In genomic region chr15:88546248-88547129, GRCh38 we compare ENCODE assay signal across 8 cellular contexts. TPM values are rescaled to one million over a fixed set of nuclear protein-coding genes. Genes with fewer than 3 reads are reported as not detected.
DNase-seq lines count a peak whose midpoint lies in the region; ATAC-seq, FAIRE-seq and TF ChIP-seq lines count a peak whose summit lies in the region.

Gene DET1 (minus strand): TSS chr15:88546681. CDS start chr15:88531705, 14,976 bp downstream.

- H3K36me3 ChIP-seq in endodermal cell (ENCODE audit: control insufficient read depth, insufficient read depth, low read length) (peaks cover 36% of the 10 kb centered on the region), mesodermal cell (ENCODE audit: control insufficient read depth, insufficient read depth, low read length) (peaks cover 4% of the 10 kb centered on the region)

- peaks cover 28% of the 10 kb centered on the region for H3K4me1 Mint-ChIP-seq in activated CD8-positive, alpha-beta memory T cell treated with anti-CD3 and anti-CD28 coated beads, Interleukin-2, amount 10 ng/mL, durations not matched to agents 7 days and 5 days
- peaks cover 48% of the 10 kb centered on the region for H3K4me1 Mint-ChIP-seq in endodermal cell

- peak; percentile 80 for FAIRE-seq in HTR-8/SVneo (lab: Jason Lieb, UNC)

- H3K27ac Mint-ChIP-seq in activated CD8-positive, alpha-beta memory T cell treated with anti-CD3 and anti-CD28 coated beads, Interleukin-2, amount 10 ng/mL, durations not matched to agents 7 days and 5 days, result peak within 1 kb of the TSS; percentile 91
- peak within 1 kb of the TSS; percentile 96 for H3K27ac Mint-ChIP-seq in endodermal cell

- H3K27ac ChIP-seq in endodermal cell (ENCODE audit: low read depth, low read length), result peak within 1 kb of the TSS; percentile 86
- H3K27ac ChIP-seq in mesodermal cell (ENCODE audit: low read depth, low read length, severe bottlenecking), result peak within 1 kb of the TSS; percentile 81

- no peaks in the 10 kb centered on the region for H3K27me3 Mint-ChIP-seq in activated CD8-positive, alpha-beta memory T cell treated with anti-CD3 and anti-CD28 coated beads, Interleukin-2, amount 10 ng/mL, durations not matched to agents 7 days and 5 days
- no peaks in the 10 kb centered on the region for H3K27me3 Mint-ChIP-seq in endodermal cell (ENCODE audit: insufficient read depth)

- H3K36me3 Mint-ChIP-seq in activated CD8-positive, alpha-beta memory T cell treated with anti-CD3 and anti-CD28 coated beads, Interleukin-2, amount 10 ng/mL, durations not matched to agents 7 days and 5 days, result peaks cover 5% of the 10 kb centered on the region
- peaks cover 37% of the 10 kb centered on the region for H3K36me3 Mint-ChIP-seq in endodermal cell (ENCODE audit: low read depth)

- peak within 1 kb of the TSS; percentile 87 for H3K4me3 Mint-ChIP-seq in activated CD8-positive, alpha-beta memory T cell treated with anti-CD3 and anti-CD28 coated beads, Interleukin-2, amount 10 ng/mL, durations not matched to agents 7 days and 5 days
- no peak within 1 kb of the TSS for H3K4me3 Mint-ChIP-seq in endodermal cell

- peak within 1 kb of the TSS; percentile 81 for H3K9ac ChIP-seq in endodermal cell (ENCODE audit: extremely low read depth, low read length, poor library complexity, severe bottlenecking)

- DNase-seq in D341Med (ENCODE audit: low spot score), result peak; percentile 93
- DNase-seq in HTR-8/SVneo (ENCODE audit: insufficient read length, low spot score), result peak; percentile 89
- DNase-seq in NOMO-1 (lab: John Stamatoyannopoulos, UW; ENCODE audit: unreplicated experiment in 2 of 2), result peak; percentile 97 to 99
- DNase-seq in activated CD8-positive, alpha-beta memory T cell treated with anti-CD3 and anti-CD28 coated beads, Interleukin-2, amount 10 ng/mL, durations not matched to agents 7 days and 5 days, result peak; percentile 98
- DNase-seq in endodermal cell, result peak; percentile 99
- DNase-seq in stimulated activated CD8-positive, alpha-beta memory T cell treated with anti-CD3 and anti-CD28 coated beads, Interleukin-15, amount 100 ng/mL, for 24 hours (ENCODE audit: low read depth), result peak; percentile 80

- no peaks in the 10 kb centered on the region for H3K9me3 Mint-ChIP-seq in activated CD8-positive, alpha-beta memory T cell treated with anti-CD3 and anti-CD28 coated beads, Interleukin-2, amount 10 ng/mL, durations not matched to agents 7 days and 5 days (ENCODE audit: low read depth)
- peaks cover 7% of the 10 kb centered on the region for H3K9me3 Mint-ChIP-seq in endodermal cell

- no peaks in the 10 kb centered on the region for H3K9me3 ChIP-seq in endodermal cell (ENCODE audit: control insufficient read depth, low read length)
- no peaks in the 10 kb centered on the region for H3K9me3 ChIP-seq in mesodermal cell (ENCODE audit: control insufficient read depth, low read length)

- CTCF ChIA-PET in activated CD8-positive, alpha-beta memory T cell treated with anti-CD3 and anti-CD28 coated beads, Interleukin-2, amount 10 ng/mL, durations not matched to agents 7 days and 5 days (lab: Charles Lee), result no interaction called here

- peaks cover 13% of the 10 kb centered on the region for H3K4me1 ChIP-seq in endodermal cell (ENCODE audit: control insufficient read depth, insufficient read depth, low read length)
- peaks cover 26% of the 10 kb centered on the region for H3K4me1 ChIP-seq in mesodermal cell (ENCODE audit: control insufficient read depth, insufficient read depth, low read length, poor library complexity, severe bottlenecking)

- H3K4me3 ChIP-seq in endodermal cell (ENCODE audit: low read length), result peak within 1 kb of the TSS; percentile 67
- peak within 1 kb of the TSS; percentile 73 for H3K4me3 ChIP-seq in mesodermal cell (ENCODE audit: extremely low read depth, insufficient read depth, low read length, poor library complexity, severe bottlenecking)

- TF ChIP-seq CTCF in endodermal cell (conservative IDR thresholded peaks at IDR 0.05), result peak; percentile 81

- WGBS in endodermal cell (ENCODE audit: insufficient coverage in 1 of 2, insufficient read length in 1 of 2), 2 experiments, result 2 to 3% methylated on average over 18 to 32 of the region's 33 CpGs
- WGBS in mesodermal cell (ENCODE audit: insufficient coverage in 2 of 2), 2 experiments, result 2 to 5% methylated on average over 22 to 24 of the region's 33 CpGs

- H3K27me3 ChIP-seq in endodermal cell (ENCODE audit: control insufficient read depth, insufficient read depth, low read length, poor library complexity, severe bottlenecking), result no peaks in the 10 kb centered on the region

- ATAC-seq in GM21381 (IDR thresholded peaks at IDR 0.05; ENCODE audit: unreplicated experiment), result peak; percentile 98
- peak; percentile 97 for ATAC-seq in activated CD8-positive, alpha-beta memory T cell treated with anti-CD3 and anti-CD28 coated beads, Interleukin-2, amount 10 ng/mL, durations not matched to agents 7 days and 5 days

RNA-seq across cellular contexts. Expression of gene DET1, which starts in this region (rescaled TPM):
- 1 to 10 TPM; 1.8 to 2.4 TPM for total RNA-seq in activated CD8-positive, alpha-beta memory T cell treated with anti-CD3 and anti-CD28 coated beads, Interleukin-2, amount 10 ng/mL, durations not matched to agents 7 days and 5 days
- 1 to 10 TPM; 4.4 to 4.8 TPM for total RNA-seq in endodermal cell
- polyA plus RNA-seq in endodermal cell (2013, experiment 1 of 2), result 16.8 TPM
- polyA plus RNA-seq in endodermal cell (2013, experiment 2 of 2), result 14.2 TPM
- polyA plus RNA-seq in mesodermal cell (2013, experiment 1 of 2), result 8.4 TPM
- polyA plus RNA-seq in mesodermal cell (2013, experiment 2 of 2), result 7.7 TPM

Comparison
In these comparisons a context has a peak if more than half of its experiments do, and no peak if none do; other contexts are left out.
1. Peak in every context shown above with its lines: DNase-seq, ATAC-seq, H3K4me3 ChIP-seq and H3K27ac ChIP-seq.